11 cellular contexts compared by ENCODE assay signal in genomic region chr2:105129722-105130232, GRCh38.
DNase-seq lines count a peak whose midpoint lies in the region; ATAC-seq and TF ChIP-seq lines count a peak whose summit lies in the region.
"Had no signal": no experiment of that assay in that cellular context is flagged by ENCODE, and none has a peak within 500 bp of the region (broad histone marks: within the 10 kb centered on the region; RNA-seq: fewer than 3 reads in every experiment).

No MANE protein-coding gene starts in this region.

- 56 to 72% (median 60%) methylated on average over 5 of the region's 5 CpGs for WGBS in spleen, 5 donors

- peak; percentile 97 for ATAC-seq in HG02852 (IDR thresholded peaks at IDR 0.05; ENCODE audit: unreplicated experiment)
- ATAC-seq: gastroesophageal sphincter had no signal

- no peak overlapping the region for H3K27ac ChIP-seq in spleen
- H3K27ac ChIP-seq in vagina, result no peak overlapping the region
- H3K27ac ChIP-seq: gastroesophageal sphincter, upper lobe of left lung had no signal

- no peak overlapping the region for H3K4me3 ChIP-seq in spleen
- H3K4me3 ChIP-seq in vagina, result no peak overlapping the region
- H3K4me3 ChIP-seq: gastroesophageal sphincter, upper lobe of left lung had no signal

- DNase-seq in GM19240 (ENCODE audit: insufficient read length, low spot score) (peak; percentile 37), KBM-7 (peak; percentile 56), spleen (peak; percentile 32), vagina (ENCODE audit: extremely low spot score in 2 of 2) (no peak), ACHN (no peak), progenitor cell of endocrine pancreas (ENCODE audit: low spot score, unreplicated experiment) (no peak), CD14-positive monocyte (ENCODE audit: low spot score) (no peak)
- DNase-seq: activated CD4-positive, alpha-beta T cell treated with anti-CD3 and anti-CD28 coated beads, Interleukin-2, amount 10 ng/mL, durations not matched to agents 24 days and 14 days; upper lobe of left lung had no signal

- no peaks in the 10 kb centered on the region for H3K4me1 ChIP-seq in spleen
- H3K4me1 ChIP-seq in vagina, result no peaks in the 10 kb centered on the region
- H3K4me1 ChIP-seq: gastroesophageal sphincter, upper lobe of left lung had no signal

- H3K27ac Mint-ChIP-seq in progenitor cell of endocrine pancreas (no peak overlapping the region), CD14-positive monocyte (no peak overlapping the region)
- H3K27ac Mint-ChIP-seq: activated CD4-positive, alpha-beta T cell treated with anti-CD3 and anti-CD28 coated beads, Interleukin-2, amount 10 ng/mL, durations not matched to agents 24 days and 14 days had no signal

- in situ Hi-C loops in KBM-7 (cut with MboI; ENCODE audit: low pct_unique_long_range_greater_than_20kb, low sequenced_read_pairs) (no loop called here), ACHN (cut with HindIII; ENCODE audit: low pct_ligation_motif_present, low pct_unique_long_range_greater_than_20kb, low sequenced_read_pairs) (no loop called here)

- intact Hi-C loops in spleen (cut with DNase I; ENCODE audit: low total_unique reads), result no loop called here
- intact Hi-C loops in vagina (cut with DNase I), result no loop called here
- intact Hi-C loops in CD14-positive monocyte (cut with micrococcal nuclease), result no loop called here

- H3K27me3 Mint-ChIP-seq in progenitor cell of endocrine pancreas (peaks cover 5% of the 10 kb centered on the region), CD14-positive monocyte (ENCODE audit: low read depth in 3 of 3) (peaks cover 0 to 3% (median under 1%) of the 10 kb centered on the region in 3 donors)

- H3K36me3 ChIP-seq in spleen (no peaks in the 10 kb centered on the region), vagina (no peaks in the 10 kb centered on the region)
- H3K36me3 ChIP-seq: gastroesophageal sphincter, upper lobe of left lung had no signal

- H3K4me1 Mint-ChIP-seq in progenitor cell of endocrine pancreas (ENCODE audit: low read depth), result no peaks in the 10 kb centered on the region
- H3K4me1 Mint-ChIP-seq in CD14-positive monocyte, result peaks cover 5% of the 10 kb centered on the region

- H3K9me3 ChIP-seq in spleen (no peaks in the 10 kb centered on the region), vagina (no peaks in the 10 kb centered on the region)
- H3K9me3 ChIP-seq: upper lobe of left lung had no signal

- H3K36me3 Mint-ChIP-seq in progenitor cell of endocrine pancreas (ENCODE audit: insufficient read depth) (no peaks in the 10 kb centered on the region), CD14-positive monocyte (no peaks in the 10 kb centered on the region)

- H3K4me3 Mint-ChIP-seq in progenitor cell of endocrine pancreas (ENCODE audit: low read depth) (no peak overlapping the region), CD14-positive monocyte (no peak overlapping the region)
- H3K4me3 Mint-ChIP-seq: activated CD4-positive, alpha-beta T cell treated with anti-CD3 and anti-CD28 coated beads, Interleukin-2, amount 10 ng/mL, durations not matched to agents 24 days and 14 days had no signal

- TF ChIP-seq POLR2A in spleen (IDR thresholded peaks at IDR 0.05), result no peak
- no peak for TF ChIP-seq POLR2A in vagina (IDR thresholded peaks at IDR 0.05)

- TF ChIP-seq CTCF in spleen (IDR thresholded peaks at IDR 0.05 in 8 of 11, conservative IDR thresholded peaks at IDR 0.05 in 3 of 11), result no peak
- no peak for TF ChIP-seq CTCF in vagina (IDR thresholded peaks at IDR 0.05)
- TF ChIP-seq CTCF in progenitor cell of endocrine pancreas (IDR thresholded peaks at IDR 0.05; ENCODE audit: unreplicated experiment), result no peak
- TF ChIP-seq CTCF in CD14-positive monocyte (IDR thresholded peaks at IDR 0.05), result no peak

- peaks cover 0 to 5% (median 0%) of the 10 kb centered on the region in 7 donors for H3K27me3 ChIP-seq in spleen (replicated peaks in 1 of 7)
- H3K27me3 ChIP-seq in vagina, result no peaks in the 10 kb centered on the region
- H3K27me3 ChIP-seq: upper lobe of left lung had no signal

- H3K9me3 Mint-ChIP-seq in progenitor cell of endocrine pancreas (ENCODE audit: low read depth) (peaks cover 4% of the 10 kb centered on the region), CD14-positive monocyte (peaks cover 0 to 5% (median 0%) of the 10 kb centered on the region in 7 donors)
- H3K9me3 Mint-ChIP-seq: activated CD4-positive, alpha-beta T cell treated with anti-CD3 and anti-CD28 coated beads, Interleukin-2, amount 10 ng/mL, durations not matched to agents 24 days and 14 days had no signal

Comparison
In these comparisons a context has a peak if more than half of its experiments do, and no peak if none do; other contexts are left out.
1. DNase-seq: peak in GM19240 (single experiment), KBM-7 (single experiment) and spleen (single experiment); none in vagina (0 of 2), ACHN (single experiment), progenitor cell of endocrine pancreas (single experiment) and CD14-positive monocyte (single experiment).